2 cellular contexts compared by ENCODE assay signal in genomic region chr7:113292105-113292504, GRCh38.
TF ChIP-seq lines count a peak whose summit lies in the region.

No MANE protein-coding gene starts in this region.

TF ChIP-seq in H1, 55 proteins besides CTCF, POLR2A, EP300 and RAD21 (continued from another document):
- no peak for TF ChIP-seq CHD7 (IDR thresholded peaks at IDR 0.05; ENCODE audit: insufficient replicate concordance, low read length)
- TF ChIP-seq SAP30 (IDR thresholded peaks at IDR 0.05; ENCODE audit: insufficient read depth, insufficient replicate concordance, low read length), result no peak
- TF ChIP-seq ZNF274 (IDR thresholded peaks at IDR 0.05; ENCODE audit: borderline replicate concordance, extremely low read depth, low read length), result no peak
- TF ChIP-seq SP2 (IDR thresholded peaks at IDR 0.05; ENCODE audit: low read length), result no peak
- no peak for TF ChIP-seq EZH2 (IDR thresholded peaks at IDR 0.05; ENCODE audit: low read depth, low read length, severe bottlenecking)
- TF ChIP-seq USF2 (IDR thresholded peaks at IDR 0.05; ENCODE audit: low read length), result no peak
- TF ChIP-seq KDM5A (IDR thresholded peaks at IDR 0.05; ENCODE audit: low read length), result no peak
- no peak for TF ChIP-seq SP1 (IDR thresholded peaks at IDR 0.05; ENCODE audit: low read depth, low read length)
- no peak for TF ChIP-seq E2F6 (IDR thresholded peaks at IDR 0.05)
- no peak for TF ChIP-seq KDM4A (IDR thresholded peaks at IDR 0.05; ENCODE audit: low read depth, low read length, severe bottlenecking)
- TF ChIP-seq CTBP2 (IDR thresholded peaks at IDR 0.05; ENCODE audit: borderline replicate concordance, insufficient read depth, insufficient read length, low read length), result no peak
- TF ChIP-seq BCL11A (IDR thresholded peaks at IDR 0.05; ENCODE audit: low read depth in 2 of 2, low read length in 2 of 2), result no peak
- no peak for TF ChIP-seq MAX (IDR thresholded peaks at IDR 0.05)
- TF ChIP-seq CHD2 (IDR thresholded peaks at IDR 0.05; ENCODE audit: low read length), result no peak

TF ChIP-seq in HEK293T, 16 proteins besides CTCF, POLR2A, EP300 and RAD21 (continued from another document):
- no peak for TF ChIP-seq ZNF384 (IDR thresholded peaks at IDR 0.05)
- TF ChIP-seq FOXA1 (IDR thresholded peaks at IDR 0.05), result no peak
